8 cellular contexts compared by ENCODE assay signal in the genomic region with DNA sequence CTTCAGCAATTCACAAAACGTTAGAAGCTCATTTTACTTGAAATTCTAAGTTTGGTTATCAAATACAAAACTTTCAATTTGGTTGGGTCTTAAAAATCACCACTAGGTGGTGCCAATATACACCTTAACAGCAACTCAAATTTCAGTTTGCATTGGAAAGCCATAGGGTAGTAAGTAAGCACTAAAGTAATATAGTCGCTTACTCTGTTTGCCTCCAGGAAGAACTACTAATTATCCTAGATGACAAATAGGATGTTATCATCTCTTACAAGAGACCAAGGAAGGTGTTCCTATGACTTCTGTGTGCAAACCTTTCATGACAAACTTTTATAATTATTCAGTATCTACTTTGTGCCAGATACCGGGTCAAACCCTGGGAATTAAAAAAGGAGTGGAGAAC.
A peak's percentile ranks its signal among the peaks of the same experiment; 100 is the strongest.
DNase-seq lines count a peak whose midpoint lies in the region; ATAC-seq and TF ChIP-seq lines count a peak whose summit lies in the region.

No MANE protein-coding gene starts in this region.

- H3K9ac ChIP-seq in Loucy (ENCODE audit: low read depth, low read length, poor library complexity, severe bottlenecking) (no peak overlapping the region), endodermal cell (ENCODE audit: extremely low read depth, low read length, poor library complexity, severe bottlenecking) (no peak overlapping the region)

- H3K4me3 ChIP-seq in Loucy (ENCODE audit: low read length, poor library complexity, severe bottlenecking) (no peak overlapping the region), endodermal cell (ENCODE audit: low read length) (no peak overlapping the region)

- no peaks in the 10 kb centered on the region for H3K27me3 ChIP-seq in Loucy (ENCODE audit: insufficient read depth, low read length, poor library complexity, severe bottlenecking)
- H3K27me3 ChIP-seq in endodermal cell (ENCODE audit: control insufficient read depth, insufficient read depth, low read length, poor library complexity, severe bottlenecking): no peaks in the 10 kb centered on the region

- H3K4me1 ChIP-seq in Loucy (ENCODE audit: insufficient read depth, low read length, poor library complexity, severe bottlenecking) (no peaks in the 10 kb centered on the region), endodermal cell (ENCODE audit: control insufficient read depth, insufficient read depth, low read length) (no peaks in the 10 kb centered on the region)

- peak; percentile 82 for TF ChIP-seq CTCF in Loucy (conservative IDR thresholded peaks at IDR 0.05; ENCODE audit: low read length)
- TF ChIP-seq CTCF in endodermal cell (conservative IDR thresholded peaks at IDR 0.05): peak; percentile 92

- no peaks in the 10 kb centered on the region for H3K79me2 ChIP-seq in Loucy (ENCODE audit: insufficient read depth, low read length)

- H3K4me2 ChIP-seq in Loucy (ENCODE audit: low read depth, low read length, poor library complexity, severe bottlenecking): no peak overlapping the region

- peaks cover 4% of the 10 kb centered on the region for H3K4me1 Mint-ChIP-seq in endodermal cell

- ATAC-seq in HG03097 (IDR thresholded peaks at IDR 0.05; ENCODE audit: low FRiP score, unreplicated experiment): no peak
- ATAC-seq in HG03457 (IDR thresholded peaks at IDR 0.05; ENCODE audit: unreplicated experiment): no peak
- no peak for ATAC-seq in GM21381 (IDR thresholded peaks at IDR 0.05; ENCODE audit: unreplicated experiment)

- H3K36me3 ChIP-seq in Loucy (ENCODE audit: insufficient read depth, low read length): no peaks in the 10 kb centered on the region
- no peaks in the 10 kb centered on the region for H3K36me3 ChIP-seq in endodermal cell (ENCODE audit: control insufficient read depth, insufficient read depth, low read length)

- H3F3A ChIP-seq in Loucy (ENCODE audit: low read depth): no peaks in the 10 kb centered on the region

- no peak overlapping the region for H2AFZ ChIP-seq in Loucy (ENCODE audit: low read length)

- H4K20me1 ChIP-seq in Loucy (ENCODE audit: insufficient read depth, low read length, poor library complexity, severe bottlenecking): no peaks in the 10 kb centered on the region

- H3K27ac Mint-ChIP-seq in endodermal cell: no peak overlapping the region

- H3K27ac ChIP-seq in endodermal cell (ENCODE audit: low read depth, low read length): no peak overlapping the region

- DNase-seq in ELR (ENCODE audit: low read depth) (peak; percentile 76), RKO (ENCODE audit: low spot score) (peak; percentile 82), endodermal cell (no peak), middle frontal gyrus (ENCODE audit: extremely low spot score, low spot score) (peak; percentile 52)

- no peaks in the 10 kb centered on the region for H3K27me3 Mint-ChIP-seq in endodermal cell (ENCODE audit: insufficient read depth)

- H3K9me3 Mint-ChIP-seq in endodermal cell: no peaks in the 10 kb centered on the region

- H3K9me2 ChIP-seq in Loucy (replicated peaks; ENCODE audit: low read depth, low read length): no peaks in the 10 kb centered on the region

- WGBS in endodermal cell (ENCODE audit: insufficient coverage in 1 of 2, insufficient read length in 1 of 2), 2 experiments: 16 to 33% methylated on average over 2 of the region's 3 CpGs

- H3K36me3 Mint-ChIP-seq in endodermal cell (ENCODE audit: low read depth): no peaks in the 10 kb centered on the region

- H3K9me3 ChIP-seq in Loucy (ENCODE audit: insufficient read depth, low read depth, low read length): no peaks in the 10 kb centered on the region
- no peaks in the 10 kb centered on the region for H3K9me3 ChIP-seq in endodermal cell (ENCODE audit: control insufficient read depth, low read length)

- H3K4me3 Mint-ChIP-seq in endodermal cell: no peak overlapping the region
